Comparison of ENCODE assay signal across 1 cellular context in the genomic region with DNA sequence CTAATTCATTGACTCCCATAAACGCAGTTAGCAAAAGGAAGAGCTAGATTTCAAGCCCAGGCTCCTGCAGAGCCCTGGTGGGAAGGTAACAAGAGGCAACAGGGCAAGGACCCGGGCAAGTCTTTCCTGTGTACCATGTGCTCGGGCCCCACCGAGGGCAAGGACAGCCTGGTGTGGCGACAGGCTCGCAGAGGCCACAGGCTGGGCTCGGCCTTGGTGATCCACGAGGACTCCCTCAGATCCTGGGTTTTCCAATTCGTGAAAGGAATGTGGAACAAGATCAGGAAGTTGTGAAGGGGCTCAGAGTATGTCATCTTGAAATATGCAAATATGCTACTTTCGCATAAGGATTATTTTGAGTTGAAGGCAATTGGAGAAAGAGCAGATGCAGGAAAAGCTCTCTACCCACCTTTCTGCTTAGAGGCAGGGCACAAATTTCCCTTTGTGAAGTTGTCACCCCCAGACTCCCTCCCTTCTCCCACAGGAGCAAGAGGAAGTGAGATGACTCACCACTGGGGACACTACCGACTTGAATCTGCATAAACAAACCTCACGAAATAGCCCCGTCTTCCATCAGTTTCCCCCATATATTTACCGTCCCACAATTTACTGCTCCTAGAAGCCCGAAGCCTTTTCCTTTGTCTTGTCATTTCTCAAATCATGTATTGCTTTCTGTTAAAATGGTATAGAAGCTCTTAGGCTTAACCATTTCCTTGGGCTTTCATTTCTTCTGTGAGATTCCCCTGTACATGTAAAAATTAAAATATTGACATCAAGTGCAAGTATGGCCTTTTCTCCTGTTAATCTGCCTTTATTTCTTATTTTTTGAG.
TF ChIP-seq lines count a peak whose summit lies in the region.

No MANE protein-coding gene starts in this region.

TF ChIP-seq in HepG2, 621 proteins besides CTCF, POLR2A, EP300 and RAD21 (continued from another document and continues in another):
- TF ChIP-seq ZBTB40 (IDR thresholded peaks at IDR 0.05) (no peak), ZBTB40 (CRISPR knock-in tag; IDR thresholded peaks at IDR 0.05) (0 out of 2 replicates have a peak, but pooled peaks have one; percentile 10), POGZ (CRISPR knock-in tag; IDR thresholded peaks at IDR 0.05) (peak; percentile 65; the same call in 1 of the 2 replicates), ETV5 (CRISPR knock-in tag; IDR thresholded peaks at IDR 0.05; ENCODE audit: borderline replicate concordance) (peak; percentile 59; the same call in 1 of the 2 replicates), PAX8 (CRISPR knock-in tag; IDR thresholded peaks at IDR 0.05; ENCODE audit: borderline replicate concordance) (no peak), ZNF350 (CRISPR knock-in tag; IDR thresholded peaks at IDR 0.05; ENCODE audit: borderline replicate concordance, low read depth) (no peak), NAIF1 (CRISPR knock-in tag; IDR thresholded peaks at IDR 0.05; ENCODE audit: borderline replicate concordance) (no peak), ZNF605 (CRISPR knock-in tag; IDR thresholded peaks at IDR 0.05) (no peak), RBFOX2 (IDR thresholded peaks at IDR 0.05; ENCODE audit: low read depth, low read length) (no peak), JUND (CRISPR knock-in tag; IDR thresholded peaks at IDR 0.05) (0 out of 2 replicates have a peak, but pooled peaks have one; percentile 63), SALL1 (CRISPR knock-in tag; IDR thresholded peaks at IDR 0.05) (peak; percentile 10; the same call in 1 of the 2 replicates), CAMTA2 (CRISPR knock-in tag; IDR thresholded peaks at IDR 0.05; ENCODE audit: borderline replicate concordance) (no peak), MAFG (CRISPR knock-in tag; IDR thresholded peaks at IDR 0.05) (no peak), FOXC1 (CRISPR knock-in tag; IDR thresholded peaks at IDR 0.05; ENCODE audit: borderline replicate concordance) (0 out of 2 replicates have a peak, but pooled peaks have one; percentile 54), ZFX (CRISPR knock-in tag; IDR thresholded peaks at IDR 0.05; ENCODE audit: low read depth) (peak; percentile 51; the same call in 1 of the 2 replicates), PATZ1 (CRISPR knock-in tag; IDR thresholded peaks at IDR 0.05) (peak; percentile 39; the same call in 1 of the 2 replicates), NR1H2 (CRISPR knock-in tag; IDR thresholded peaks at IDR 0.05; ENCODE audit: borderline replicate concordance, low read depth) (no peak), ZNF775 (CRISPR knock-in tag; IDR thresholded peaks at IDR 0.05; ENCODE audit: borderline replicate concordance) (0 out of 2 replicates have a peak, but pooled peaks have one; percentile 50), FOSL2 (CRISPR knock-in tag; IDR thresholded peaks at IDR 0.05) (peak; percentile 94), TFDP1 (CRISPR knock-in tag; IDR thresholded peaks at IDR 0.05; ENCODE audit: borderline replicate concordance) (peak; percentile 34; the same call in 1 of the 2 replicates), ZNF263 (CRISPR knock-in tag; IDR thresholded peaks at IDR 0.05) (peak; percentile 31; the same call in 1 of the 2 replicates), MEIS1 (CRISPR knock-in tag; IDR thresholded peaks at IDR 0.05; ENCODE audit: borderline replicate concordance) (peak; percentile 16; the same call in 1 of the 2 replicates), MAX (IDR thresholded peaks at IDR 0.05) (peak; percentile 66)
- TF ChIP-seq, protein P1, sequence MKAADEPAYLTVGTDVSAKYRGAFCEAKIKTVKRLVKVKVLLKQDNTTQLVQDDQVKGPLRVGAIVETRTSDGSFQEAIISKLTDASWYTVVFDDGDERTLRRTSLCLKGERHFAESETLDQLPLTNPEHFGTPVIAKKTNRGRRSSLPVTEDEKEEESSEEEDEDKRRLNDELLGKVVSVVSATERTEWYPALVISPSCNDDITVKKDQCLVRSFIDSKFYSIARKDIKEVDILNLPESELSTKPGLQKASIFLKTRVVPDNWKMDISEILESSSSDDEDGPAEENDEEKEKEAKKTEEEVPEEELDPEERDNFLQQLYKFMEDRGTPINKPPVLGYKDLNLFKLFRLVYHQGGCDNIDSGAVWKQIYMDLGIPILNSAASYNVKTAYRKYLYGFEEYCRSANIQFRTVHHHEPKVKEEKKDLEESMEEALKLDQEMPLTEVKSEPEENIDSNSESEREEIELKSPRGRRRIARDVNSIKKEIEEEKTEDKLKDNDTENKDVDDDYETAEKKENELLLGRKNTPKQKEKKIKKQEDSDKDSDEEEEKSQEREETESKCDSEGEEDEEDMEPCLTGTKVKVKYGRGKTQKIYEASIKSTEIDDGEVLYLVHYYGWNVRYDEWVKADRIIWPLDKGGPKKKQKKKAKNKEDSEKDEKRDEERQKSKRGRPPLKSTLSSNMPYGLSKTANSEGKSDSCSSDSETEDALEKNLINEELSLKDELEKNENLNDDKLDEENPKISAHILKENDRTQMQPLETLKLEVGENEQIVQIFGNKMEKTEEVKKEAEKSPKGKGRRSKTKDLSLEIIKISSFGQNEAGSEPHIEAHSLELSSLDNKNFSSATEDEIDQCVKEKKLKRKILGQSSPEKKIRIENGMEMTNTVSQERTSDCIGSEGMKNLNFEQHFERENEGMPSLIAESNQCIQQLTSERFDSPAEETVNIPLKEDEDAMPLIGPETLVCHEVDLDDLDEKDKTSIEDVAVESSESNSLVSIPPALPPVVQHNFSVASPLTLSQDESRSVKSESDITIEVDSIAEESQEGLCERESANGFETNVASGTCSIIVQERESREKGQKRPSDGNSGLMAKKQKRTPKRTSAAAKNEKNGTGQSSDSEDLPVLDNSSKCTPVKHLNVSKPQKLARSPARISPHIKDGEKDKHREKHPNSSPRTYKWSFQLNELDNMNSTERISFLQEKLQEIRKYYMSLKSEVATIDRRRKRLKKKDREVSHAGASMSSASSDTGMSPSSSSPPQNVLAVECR (CRISPR knock-in tag; IDR thresholded peaks at IDR 0.05; ENCODE audit: borderline replicate concordance) = 0 out of 2 replicates have a peak, but pooled peaks have one; percentile 17
- TF ChIP-seq, protein P2, sequence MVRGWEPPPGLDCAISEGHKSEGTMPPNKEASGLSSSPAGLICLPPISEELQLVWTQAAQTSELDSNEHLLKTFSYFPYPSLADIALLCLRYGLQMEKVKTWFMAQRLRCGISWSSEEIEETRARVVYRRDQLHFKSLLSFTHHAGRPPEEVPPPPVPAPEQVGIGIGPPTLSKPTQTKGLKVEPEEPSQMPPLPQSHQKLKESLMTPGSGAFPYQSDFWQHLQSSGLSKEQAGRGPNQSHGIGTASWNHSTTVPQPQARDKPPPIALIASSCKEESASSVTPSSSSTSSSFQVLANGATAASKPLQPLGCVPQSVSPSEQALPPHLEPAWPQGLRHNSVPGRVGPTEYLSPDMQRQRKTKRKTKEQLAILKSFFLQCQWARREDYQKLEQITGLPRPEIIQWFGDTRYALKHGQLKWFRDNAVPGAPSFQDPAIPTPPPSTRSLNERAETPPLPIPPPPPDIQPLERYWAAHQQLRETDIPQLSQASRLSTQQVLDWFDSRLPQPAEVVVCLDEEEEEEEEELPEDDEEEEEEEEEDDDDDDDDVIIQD (CRISPR knock-in tag; IDR thresholded peaks at IDR 0.05; ENCODE audit: low read depth) = peak; percentile 89; the same call in 1 of the 2 replicates
- TF ChIP-seq, protein P3, sequence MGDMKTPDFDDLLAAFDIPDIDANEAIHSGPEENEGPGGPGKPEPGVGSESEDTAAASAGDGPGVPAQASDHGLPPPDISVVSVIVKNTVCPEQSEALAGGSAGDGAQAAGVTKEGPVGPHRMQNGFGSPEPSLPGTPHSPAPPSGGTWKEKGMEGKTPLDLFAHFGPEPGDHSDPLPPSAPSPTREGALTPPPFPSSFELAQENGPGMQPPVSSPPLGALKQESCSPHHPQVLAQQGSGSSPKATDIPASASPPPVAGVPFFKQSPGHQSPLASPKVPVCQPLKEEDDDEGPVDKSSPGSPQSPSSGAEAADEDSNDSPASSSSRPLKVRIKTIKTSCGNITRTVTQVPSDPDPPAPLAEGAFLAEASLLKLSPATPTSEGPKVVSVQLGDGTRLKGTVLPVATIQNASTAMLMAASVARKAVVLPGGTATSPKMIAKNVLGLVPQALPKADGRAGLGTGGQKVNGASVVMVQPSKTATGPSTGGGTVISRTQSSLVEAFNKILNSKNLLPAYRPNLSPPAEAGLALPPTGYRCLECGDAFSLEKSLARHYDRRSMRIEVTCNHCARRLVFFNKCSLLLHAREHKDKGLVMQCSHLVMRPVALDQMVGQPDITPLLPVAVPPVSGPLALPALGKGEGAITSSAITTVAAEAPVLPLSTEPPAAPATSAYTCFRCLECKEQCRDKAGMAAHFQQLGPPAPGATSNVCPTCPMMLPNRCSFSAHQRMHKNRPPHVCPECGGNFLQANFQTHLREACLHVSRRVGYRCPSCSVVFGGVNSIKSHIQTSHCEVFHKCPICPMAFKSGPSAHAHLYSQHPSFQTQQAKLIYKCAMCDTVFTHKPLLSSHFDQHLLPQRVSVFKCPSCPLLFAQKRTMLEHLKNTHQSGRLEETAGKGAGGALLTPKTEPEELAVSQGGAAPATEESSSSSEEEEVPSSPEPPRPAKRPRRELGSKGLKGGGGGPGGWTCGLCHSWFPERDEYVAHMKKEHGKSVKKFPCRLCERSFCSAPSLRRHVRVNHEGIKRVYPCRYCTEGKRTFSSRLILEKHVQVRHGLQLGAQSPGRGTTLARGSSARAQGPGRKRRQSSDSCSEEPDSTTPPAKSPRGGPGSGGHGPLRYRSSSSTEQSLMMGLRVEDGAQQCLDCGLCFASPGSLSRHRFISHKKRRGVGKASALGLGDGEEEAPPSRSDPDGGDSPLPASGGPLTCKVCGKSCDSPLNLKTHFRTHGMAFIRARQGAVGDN (CRISPR knock-in tag; IDR thresholded peaks at IDR 0.05) = peak; percentile 96
